In the genomic region with DNA sequence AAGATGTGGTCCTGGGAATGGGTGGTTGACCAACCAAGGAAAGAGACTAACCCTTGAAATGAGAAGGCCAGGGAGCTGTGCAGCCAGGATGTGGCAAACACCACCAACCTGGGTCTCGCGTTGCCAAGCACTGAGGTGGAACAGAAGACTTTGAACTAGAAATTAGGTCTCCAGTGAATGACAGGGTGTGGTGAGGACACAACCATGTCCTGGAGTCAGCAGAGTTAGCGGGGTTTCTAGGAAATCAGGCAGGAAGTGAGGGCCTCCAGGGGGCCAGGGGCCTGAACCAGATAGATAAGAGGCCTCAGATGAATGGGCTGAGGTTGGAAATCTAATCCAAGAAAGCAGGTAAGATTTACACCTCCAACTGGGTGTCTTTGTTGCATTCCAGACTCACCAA, we compare ENCODE assay signal across 12 cellular contexts.
DNase-seq lines count a peak whose midpoint lies in the region; ATAC-seq and TF ChIP-seq lines count a peak whose summit lies in the region.
"Had no signal": no experiment of that assay in that cellular context is flagged by ENCODE, and none has a peak within 500 bp of the region (broad histone marks: within the 10 kb centered on the region; RNA-seq: fewer than 3 reads in every experiment).

No MANE protein-coding gene starts in this region.

- H3K9me3 Mint-ChIP-seq in activated naive CD4-positive, alpha-beta T cell treated with anti-CD3 and anti-CD28 coated beads for 36 hours: no peaks in the 10 kb centered on the region
- peaks cover 2% of the 10 kb centered on the region for H3K9me3 Mint-ChIP-seq in activated CD4-positive, alpha-beta T cell treated with anti-CD3 and anti-CD28 coated beads, Interleukin-2, amount 10 ng/mL, durations not matched to agents 7 days and 5 days
- no peaks in the 10 kb centered on the region for H3K9me3 Mint-ChIP-seq in endothelial cell (ENCODE audit: unreplicated experiment)
- H3K9me3 Mint-ChIP-seq in stimulated activated naive CD8-positive, alpha-beta T cell treated with anti-CD3 and anti-CD28 coated beads, Interleukin-15, Interleukin-2, amounts not matched to agents 100 ng/mL and 50 ng/mL, for 24 hours: peaks cover 3% of the 10 kb centered on the region
- H3K9me3 Mint-ChIP-seq: central memory CD8-positive, alpha-beta T cell had no signal

- intact Hi-C loops in activated naive CD4-positive, alpha-beta T cell treated with anti-CD3 and anti-CD28 coated beads for 36 hours (cut with micrococcal nuclease): no loop called here
- intact Hi-C loops in lower leg skin (cut with DNase I; ENCODE audit: low total_unique reads): no loop called here

- CTCF ChIA-PET in activated naive CD4-positive, alpha-beta T cell treated with anti-CD3 and anti-CD28 coated beads for 36 hours (lab: Charles Lee): no interaction called here
- CTCF ChIA-PET in activated CD4-positive, alpha-beta T cell treated with anti-CD3 and anti-CD28 coated beads, Interleukin-2, amount 10 ng/mL, durations not matched to agents 7 days and 5 days (lab: Charles Lee): interaction anchor here (1.0 kb wide), 2 partner anchors 88 to 250 kb away, joined by 3 to 4 read pairs; no protein-coding TSS in a partner anchor

- no peak overlapping the region for H3K4me3 ChIP-seq in lower leg skin (ENCODE audit: low read depth, poor library complexity, severe bottlenecking)
- H3K4me3 ChIP-seq: esophagus squamous epithelium, upper lobe of right lung had no signal

- H3K4me1 Mint-ChIP-seq in activated naive CD4-positive, alpha-beta T cell treated with anti-CD3 and anti-CD28 coated beads for 36 hours (ENCODE audit: low read depth): peaks cover 25% of the 10 kb centered on the region
- H3K4me1 Mint-ChIP-seq in activated CD4-positive, alpha-beta T cell treated with anti-CD3 and anti-CD28 coated beads, Interleukin-2, amount 10 ng/mL, durations not matched to agents 7 days and 5 days: peaks cover 32% of the 10 kb centered on the region
- H3K4me1 Mint-ChIP-seq in endothelial cell (ENCODE audit: unreplicated experiment): peaks cover 14% of the 10 kb centered on the region
- peaks cover 40% of the 10 kb centered on the region for H3K4me1 Mint-ChIP-seq in stimulated activated naive CD8-positive, alpha-beta T cell treated with anti-CD3 and anti-CD28 coated beads, Interleukin-15, Interleukin-2, amounts not matched to agents 100 ng/mL and 50 ng/mL, for 24 hours (ENCODE audit: low read depth)

- H3K4me3 Mint-ChIP-seq in activated naive CD4-positive, alpha-beta T cell treated with anti-CD3 and anti-CD28 coated beads for 36 hours: no peak overlapping the region
- peak overlapping the region; percentile 8 for H3K4me3 Mint-ChIP-seq in activated CD4-positive, alpha-beta T cell treated with anti-CD3 and anti-CD28 coated beads, Interleukin-2, amount 10 ng/mL, durations not matched to agents 7 days and 5 days
- H3K4me3 Mint-ChIP-seq in endothelial cell (ENCODE audit: unreplicated experiment): peak overlapping the region; percentile 26
- no peak overlapping the region for H3K4me3 Mint-ChIP-seq in stimulated activated naive CD8-positive, alpha-beta T cell treated with anti-CD3 and anti-CD28 coated beads, Interleukin-15, Interleukin-2, amounts not matched to agents 100 ng/mL and 50 ng/mL, for 24 hours
- H3K4me3 Mint-ChIP-seq: central memory CD8-positive, alpha-beta T cell had no signal

- TF ChIP-seq CTCF in endothelial cell (IDR thresholded peaks at IDR 0.05; ENCODE audit: unreplicated experiment) (no peak), lower leg skin (IDR thresholded peaks at IDR 0.05) (no peak)

- no peak for ATAC-seq in GM18870 (IDR thresholded peaks at IDR 0.05; ENCODE audit: unreplicated experiment)
- ATAC-seq: upper lobe of right lung had no signal

- TF ChIP-seq POLR2A in lower leg skin (IDR thresholded peaks at IDR 0.05): no peak

- H3K27me3 Mint-ChIP-seq in activated naive CD4-positive, alpha-beta T cell treated with anti-CD3 and anti-CD28 coated beads for 36 hours (ENCODE audit: low read depth): no peaks in the 10 kb centered on the region
- H3K27me3 Mint-ChIP-seq in activated CD4-positive, alpha-beta T cell treated with anti-CD3 and anti-CD28 coated beads, Interleukin-2, amount 10 ng/mL, durations not matched to agents 7 days and 5 days: no peaks in the 10 kb centered on the region
- peaks cover 8% of the 10 kb centered on the region for H3K27me3 Mint-ChIP-seq in endothelial cell (ENCODE audit: unreplicated experiment)
- H3K27me3 Mint-ChIP-seq in stimulated activated naive CD8-positive, alpha-beta T cell treated with anti-CD3 and anti-CD28 coated beads, Interleukin-15, Interleukin-2, amounts not matched to agents 100 ng/mL and 50 ng/mL, for 24 hours: no peaks in the 10 kb centered on the region
- H3K27me3 Mint-ChIP-seq: central memory CD8-positive, alpha-beta T cell had no signal

- no peak overlapping the region for H3K27ac Mint-ChIP-seq in activated naive CD4-positive, alpha-beta T cell treated with anti-CD3 and anti-CD28 coated beads for 36 hours
- peak overlapping the region; percentile 74 for H3K27ac Mint-ChIP-seq in activated CD4-positive, alpha-beta T cell treated with anti-CD3 and anti-CD28 coated beads, Interleukin-2, amount 10 ng/mL, durations not matched to agents 7 days and 5 days
- no peak overlapping the region for H3K27ac Mint-ChIP-seq in endothelial cell (ENCODE audit: unreplicated experiment)
- H3K27ac Mint-ChIP-seq in stimulated activated naive CD8-positive, alpha-beta T cell treated with anti-CD3 and anti-CD28 coated beads, Interleukin-15, Interleukin-2, amounts not matched to agents 100 ng/mL and 50 ng/mL, for 24 hours: peak overlapping the region; percentile 67

- WGBS in lower leg skin, 2 donors: 80 to 94% methylated on average over 3 of the region's 3 CpGs

- no peaks in the 10 kb centered on the region for H3K36me3 Mint-ChIP-seq in activated naive CD4-positive, alpha-beta T cell treated with anti-CD3 and anti-CD28 coated beads for 36 hours (ENCODE audit: low read depth)
- H3K36me3 Mint-ChIP-seq in activated CD4-positive, alpha-beta T cell treated with anti-CD3 and anti-CD28 coated beads, Interleukin-2, amount 10 ng/mL, durations not matched to agents 7 days and 5 days (ENCODE audit: low read depth): peaks cover 2% of the 10 kb centered on the region
- H3K36me3 Mint-ChIP-seq in endothelial cell (ENCODE audit: low read depth, unreplicated experiment): peaks cover 8% of the 10 kb centered on the region
- no peaks in the 10 kb centered on the region for H3K36me3 Mint-ChIP-seq in stimulated activated naive CD8-positive, alpha-beta T cell treated with anti-CD3 and anti-CD28 coated beads, Interleukin-15, Interleukin-2, amounts not matched to agents 100 ng/mL and 50 ng/mL, for 24 hours (ENCODE audit: low read depth)

- peak; percentile 59 for DNase-seq in activated naive CD4-positive, alpha-beta T cell treated with anti-CD3 and anti-CD28 coated beads for 36 hours
- DNase-seq in activated naive CD4-positive, alpha-beta T cell (lab: John Stamatoyannopoulos, UW): no peak
- peak; percentile 69 for DNase-seq in activated CD4-positive, alpha-beta T cell treated with anti-CD3 and anti-CD28 coated beads, Interleukin-2, amount 10 ng/mL, durations not matched to agents 7 days and 5 days
- DNase-seq in endothelial cell (ENCODE audit: low spot score) (no peak), AG08395 (ENCODE audit: low spot score) (no peak), lower leg skin (ENCODE audit: low spot score in 2 of 2) (no peak)
- DNase-seq: esophagus squamous epithelium, NCI-H2107, upper lobe of right lung had no signal

- POLR2A ChIA-PET in activated CD4-positive, alpha-beta T cell treated with anti-CD3 and anti-CD28 coated beads, Interleukin-2, amount 10 ng/mL, durations not matched to agents 7 days and 5 days (lab: Charles Lee): no interaction called here

Comparison
In these comparisons a context has a peak if more than half of its experiments do, and no peak if none do; other contexts are left out.
1. DNase-seq: peak in activated naive CD4-positive, alpha-beta T cell treated with anti-CD3 and anti-CD28 coated beads for 36 hours (single experiment) and activated CD4-positive, alpha-beta T cell treated with anti-CD3 and anti-CD28 coated beads, Interleukin-2, amount 10 ng/mL, durations not matched to agents 7 days and 5 days (single experiment); none in activated naive CD4-positive, alpha-beta T cell (0 of 4), endothelial cell (single experiment), AG08395 (single experiment) and lower leg skin (0 of 2).
2. H3K27ac Mint-ChIP-seq: peak in activated CD4-positive, alpha-beta T cell treated with anti-CD3 and anti-CD28 coated beads, Interleukin-2, amount 10 ng/mL, durations not matched to agents 7 days and 5 days (single experiment) and stimulated activated naive CD8-positive, alpha-beta T cell treated with anti-CD3 and anti-CD28 coated beads, Interleukin-15, Interleukin-2, amounts not matched to agents 100 ng/mL and 50 ng/mL, for 24 hours (single experiment); none in activated naive CD4-positive, alpha-beta T cell treated with anti-CD3 and anti-CD28 coated beads for 36 hours (single experiment) and endothelial cell (single experiment).
3. H3K4me3 Mint-ChIP-seq: peak in activated CD4-positive, alpha-beta T cell treated with anti-CD3 and anti-CD28 coated beads, Interleukin-2, amount 10 ng/mL, durations not matched to agents 7 days and 5 days (single experiment) and endothelial cell (single experiment); none in activated naive CD4-positive, alpha-beta T cell treated with anti-CD3 and anti-CD28 coated beads for 36 hours (single experiment) and stimulated activated naive CD8-positive, alpha-beta T cell treated with anti-CD3 and anti-CD28 coated beads, Interleukin-15, Interleukin-2, amounts not matched to agents 100 ng/mL and 50 ng/mL, for 24 hours (single experiment).